Comparison of ENCODE assay signal across 2 cellular contexts in the genomic region with DNA sequence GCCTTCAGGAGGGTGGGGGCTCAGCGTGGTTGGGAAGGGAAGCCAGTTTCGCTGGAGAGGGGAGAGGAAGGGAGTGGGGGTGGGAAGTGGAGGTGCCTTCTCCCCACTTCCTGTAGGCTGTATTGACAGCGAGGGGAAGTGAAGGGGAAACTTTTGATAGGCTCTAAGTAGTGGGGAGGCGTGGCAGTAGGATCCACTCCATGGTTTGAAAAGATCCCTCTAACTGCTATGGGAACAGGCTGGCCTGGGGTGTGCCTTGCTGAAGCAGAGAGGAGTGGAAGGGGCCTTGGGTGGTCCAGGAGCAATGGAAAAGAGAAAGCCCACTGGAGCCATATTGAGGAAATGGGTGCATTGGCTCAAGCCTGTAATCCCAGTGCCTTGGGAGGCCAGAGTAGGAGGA.
A peak's percentile ranks its signal among the peaks of the same experiment; 100 is the strongest.
TF ChIP-seq lines count a peak whose summit lies in the region.

No MANE protein-coding gene starts in this region.

TF ChIP-seq in GM23338, 12 proteins besides CTCF, POLR2A, EP300 and RAD21 (continued from another document):
- no peak for TF ChIP-seq POLR2AphosphoS5 (IDR thresholded peaks at IDR 0.05; ENCODE audit: low read depth)
- TF ChIP-seq, protein P1, sequence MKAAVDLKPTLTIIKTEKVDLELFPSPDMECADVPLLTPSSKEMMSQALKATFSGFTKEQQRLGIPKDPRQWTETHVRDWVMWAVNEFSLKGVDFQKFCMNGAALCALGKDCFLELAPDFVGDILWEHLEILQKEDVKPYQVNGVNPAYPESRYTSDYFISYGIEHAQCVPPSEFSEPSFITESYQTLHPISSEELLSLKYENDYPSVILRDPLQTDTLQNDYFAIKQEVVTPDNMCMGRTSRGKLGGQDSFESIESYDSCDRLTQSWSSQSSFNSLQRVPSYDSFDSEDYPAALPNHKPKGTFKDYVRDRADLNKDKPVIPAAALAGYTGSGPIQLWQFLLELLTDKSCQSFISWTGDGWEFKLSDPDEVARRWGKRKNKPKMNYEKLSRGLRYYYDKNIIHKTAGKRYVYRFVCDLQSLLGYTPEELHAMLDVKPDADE (IDR thresholded peaks at IDR 0.05): no peak
- TF ChIP-seq ZNF331 (CRISPR knock-in tag; IDR thresholded peaks at IDR 0.05; ENCODE audit: low read depth): no peak
- TF ChIP-seq, protein P2, sequence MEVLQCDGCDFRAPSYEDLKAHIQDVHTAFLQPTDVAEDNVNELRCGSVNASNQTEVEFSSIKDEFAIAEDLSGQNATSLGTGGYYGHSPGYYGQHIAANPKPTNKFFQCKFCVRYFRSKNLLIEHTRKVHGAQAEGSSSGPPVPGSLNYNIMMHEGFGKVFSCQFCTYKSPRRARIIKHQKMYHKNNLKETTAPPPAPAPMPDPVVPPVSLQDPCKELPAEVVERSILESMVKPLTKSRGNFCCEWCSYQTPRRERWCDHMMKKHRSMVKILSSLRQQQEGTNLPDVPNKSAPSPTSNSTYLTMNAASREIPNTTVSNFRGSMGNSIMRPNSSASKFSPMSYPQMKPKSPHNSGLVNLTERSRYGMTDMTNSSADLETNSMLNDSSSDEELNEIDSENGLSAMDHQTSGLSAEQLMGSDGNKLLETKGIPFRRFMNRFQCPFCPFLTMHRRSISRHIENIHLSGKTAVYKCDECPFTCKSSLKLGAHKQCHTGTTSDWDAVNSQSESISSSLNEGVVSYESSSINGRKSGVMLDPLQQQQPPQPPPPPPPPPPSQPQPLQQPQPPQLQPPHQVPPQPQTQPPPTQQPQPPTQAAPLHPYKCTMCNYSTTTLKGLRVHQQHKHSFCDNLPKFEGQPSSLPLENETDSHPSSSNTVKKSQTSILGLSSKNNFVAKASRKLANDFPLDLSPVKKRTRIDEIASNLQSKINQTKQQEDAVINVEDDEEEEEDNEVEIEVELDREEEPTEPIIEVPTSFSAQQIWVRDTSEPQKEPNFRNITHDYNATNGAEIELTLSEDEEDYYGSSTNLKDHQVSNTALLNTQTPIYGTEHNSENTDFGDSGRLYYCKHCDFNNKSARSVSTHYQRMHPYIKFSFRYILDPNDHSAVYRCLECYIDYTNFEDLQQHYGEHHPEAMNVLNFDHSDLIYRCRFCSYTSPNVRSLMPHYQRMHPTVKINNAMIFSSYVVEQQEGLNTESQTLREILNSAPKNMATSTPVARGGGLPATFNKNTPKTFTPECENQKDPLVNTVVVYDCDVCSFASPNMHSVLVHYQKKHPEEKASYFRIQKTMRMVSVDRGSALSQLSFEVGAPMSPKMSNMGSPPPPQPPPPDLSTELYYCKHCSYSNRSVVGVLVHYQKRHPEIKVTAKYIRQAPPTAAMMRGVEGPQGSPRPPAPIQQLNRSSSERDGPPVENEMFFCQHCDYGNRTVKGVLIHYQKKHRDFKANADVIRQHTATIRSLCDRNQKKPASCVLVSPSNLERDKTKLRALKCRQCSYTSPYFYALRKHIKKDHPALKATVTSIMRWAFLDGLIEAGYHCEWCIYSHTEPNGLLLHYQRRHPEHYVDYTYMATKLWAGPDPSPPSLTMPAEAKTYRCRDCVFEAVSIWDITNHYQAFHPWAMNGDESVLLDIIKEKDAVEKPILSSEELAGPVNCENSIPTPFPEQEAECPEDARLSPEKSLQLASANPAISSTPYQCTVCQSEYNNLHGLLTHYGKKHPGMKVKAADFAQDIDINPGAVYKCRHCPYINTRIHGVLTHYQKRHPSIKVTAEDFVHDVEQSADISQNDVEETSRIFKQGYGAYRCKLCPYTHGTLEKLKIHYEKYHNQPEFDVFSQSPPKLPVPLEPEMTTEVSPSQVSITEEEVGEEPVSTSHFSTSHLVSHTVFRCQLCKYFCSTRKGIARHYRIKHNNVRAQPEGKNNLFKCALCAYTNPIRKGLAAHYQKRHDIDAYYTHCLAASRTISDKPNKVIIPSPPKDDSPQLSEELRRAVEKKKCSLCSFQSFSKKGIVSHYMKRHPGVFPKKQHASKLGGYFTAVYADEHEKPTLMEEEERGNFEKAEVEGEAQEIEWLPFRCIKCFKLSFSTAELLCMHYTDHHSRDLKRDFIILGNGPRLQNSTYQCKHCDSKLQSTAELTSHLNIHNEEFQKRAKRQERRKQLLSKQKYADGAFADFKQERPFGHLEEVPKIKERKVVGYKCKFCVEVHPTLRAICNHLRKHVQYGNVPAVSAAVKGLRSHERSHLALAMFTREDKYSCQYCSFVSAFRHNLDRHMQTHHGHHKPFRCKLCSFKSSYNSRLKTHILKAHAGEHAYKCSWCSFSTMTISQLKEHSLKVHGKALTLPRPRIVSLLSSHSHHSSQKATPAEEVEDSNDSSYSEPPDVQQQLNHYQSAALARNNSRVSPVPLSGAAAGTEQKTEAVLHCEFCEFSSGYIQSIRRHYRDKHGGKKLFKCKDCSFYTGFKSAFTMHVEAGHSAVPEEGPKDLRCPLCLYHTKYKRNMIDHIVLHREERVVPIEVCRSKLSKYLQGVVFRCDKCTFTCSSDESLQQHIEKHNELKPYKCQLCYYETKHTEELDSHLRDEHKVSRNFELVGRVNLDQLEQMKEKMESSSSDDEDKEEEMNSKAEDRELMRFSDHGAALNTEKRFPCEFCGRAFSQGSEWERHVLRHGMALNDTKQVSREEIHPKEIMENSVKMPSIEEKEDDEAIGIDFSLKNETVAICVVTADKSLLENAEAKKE (CRISPR knock-in tag; IDR thresholded peaks at IDR 0.05): no peak
- TF ChIP-seq NANOG (IDR thresholded peaks at IDR 0.05; ENCODE audit: borderline replicate concordance): no peak
- no peak for TF ChIP-seq ZNF114 (CRISPR knock-in tag; IDR thresholded peaks at IDR 0.05)
- TF ChIP-seq, protein P3, sequence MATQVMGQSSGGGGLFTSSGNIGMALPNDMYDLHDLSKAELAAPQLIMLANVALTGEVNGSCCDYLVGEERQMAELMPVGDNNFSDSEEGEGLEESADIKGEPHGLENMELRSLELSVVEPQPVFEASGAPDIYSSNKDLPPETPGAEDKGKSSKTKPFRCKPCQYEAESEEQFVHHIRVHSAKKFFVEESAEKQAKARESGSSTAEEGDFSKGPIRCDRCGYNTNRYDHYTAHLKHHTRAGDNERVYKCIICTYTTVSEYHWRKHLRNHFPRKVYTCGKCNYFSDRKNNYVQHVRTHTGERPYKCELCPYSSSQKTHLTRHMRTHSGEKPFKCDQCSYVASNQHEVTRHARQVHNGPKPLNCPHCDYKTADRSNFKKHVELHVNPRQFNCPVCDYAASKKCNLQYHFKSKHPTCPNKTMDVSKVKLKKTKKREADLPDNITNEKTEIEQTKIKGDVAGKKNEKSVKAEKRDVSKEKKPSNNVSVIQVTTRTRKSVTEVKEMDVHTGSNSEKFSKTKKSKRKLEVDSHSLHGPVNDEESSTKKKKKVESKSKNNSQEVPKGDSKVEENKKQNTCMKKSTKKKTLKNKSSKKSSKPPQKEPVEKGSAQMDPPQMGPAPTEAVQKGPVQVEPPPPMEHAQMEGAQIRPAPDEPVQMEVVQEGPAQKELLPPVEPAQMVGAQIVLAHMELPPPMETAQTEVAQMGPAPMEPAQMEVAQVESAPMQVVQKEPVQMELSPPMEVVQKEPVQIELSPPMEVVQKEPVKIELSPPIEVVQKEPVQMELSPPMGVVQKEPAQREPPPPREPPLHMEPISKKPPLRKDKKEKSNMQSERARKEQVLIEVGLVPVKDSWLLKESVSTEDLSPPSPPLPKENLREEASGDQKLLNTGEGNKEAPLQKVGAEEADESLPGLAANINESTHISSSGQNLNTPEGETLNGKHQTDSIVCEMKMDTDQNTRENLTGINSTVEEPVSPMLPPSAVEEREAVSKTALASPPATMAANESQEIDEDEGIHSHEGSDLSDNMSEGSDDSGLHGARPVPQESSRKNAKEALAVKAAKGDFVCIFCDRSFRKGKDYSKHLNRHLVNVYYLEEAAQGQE (IDR thresholded peaks at IDR 0.05; ENCODE audit: unreplicated experiment): no peak
TF ChIP-seq in GM23338: peak in this region for 0.

TF ChIP-seq in WTC11, 78 proteins besides CTCF, POLR2A, EP300 and RAD21 (continued from another document):
- TF ChIP-seq, protein P4, sequence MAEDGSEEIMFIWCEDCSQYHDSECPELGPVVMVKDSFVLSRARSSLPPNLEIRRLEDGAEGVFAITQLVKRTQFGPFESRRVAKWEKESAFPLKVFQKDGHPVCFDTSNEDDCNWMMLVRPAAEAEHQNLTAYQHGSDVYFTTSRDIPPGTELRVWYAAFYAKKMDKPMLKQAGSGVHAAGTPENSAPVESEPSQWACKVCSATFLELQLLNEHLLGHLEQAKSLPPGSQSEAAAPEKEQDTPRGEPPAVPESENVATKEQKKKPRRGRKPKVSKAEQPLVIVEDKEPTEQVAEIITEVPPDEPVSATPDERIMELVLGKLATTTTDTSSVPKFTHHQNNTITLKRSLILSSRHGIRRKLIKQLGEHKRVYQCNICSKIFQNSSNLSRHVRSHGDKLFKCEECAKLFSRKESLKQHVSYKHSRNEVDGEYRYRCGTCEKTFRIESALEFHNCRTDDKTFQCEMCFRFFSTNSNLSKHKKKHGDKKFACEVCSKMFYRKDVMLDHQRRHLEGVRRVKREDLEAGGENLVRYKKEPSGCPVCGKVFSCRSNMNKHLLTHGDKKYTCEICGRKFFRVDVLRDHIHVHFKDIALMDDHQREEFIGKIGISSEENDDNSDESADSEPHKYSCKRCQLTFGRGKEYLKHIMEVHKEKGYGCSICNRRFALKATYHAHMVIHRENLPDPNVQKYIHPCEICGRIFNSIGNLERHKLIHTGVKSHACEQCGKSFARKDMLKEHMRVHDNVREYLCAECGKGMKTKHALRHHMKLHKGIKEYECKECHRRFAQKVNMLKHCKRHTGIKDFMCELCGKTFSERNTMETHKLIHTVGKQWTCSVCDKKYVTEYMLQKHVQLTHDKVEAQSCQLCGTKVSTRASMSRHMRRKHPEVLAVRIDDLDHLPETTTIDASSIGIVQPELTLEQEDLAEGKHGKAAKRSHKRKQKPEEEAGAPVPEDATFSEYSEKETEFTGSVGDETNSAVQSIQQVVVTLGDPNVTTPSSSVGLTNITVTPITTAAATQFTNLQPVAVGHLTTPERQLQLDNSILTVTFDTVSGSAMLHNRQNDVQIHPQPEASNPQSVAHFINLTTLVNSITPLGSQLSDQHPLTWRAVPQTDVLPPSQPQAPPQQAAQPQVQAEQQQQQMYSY (CRISPR knock-in tag; IDR thresholded peaks at IDR 0.05): peak; percentile 87
TF ChIP-seq in WTC11: peak in this region for 1.
